In genomic region chr3:37050242-37050641, GRCh38 we compare ENCODE assay signal across 2 cellular contexts.
TF ChIP-seq lines count a peak whose summit lies in the region.

No MANE protein-coding gene starts in this region.

TF ChIP-seq in SK-N-SH, 30 proteins besides CTCF, POLR2A, EP300 and RAD21 (continued from another document):
- TF ChIP-seq PBX3 (IDR thresholded peaks at IDR 0.05) (no peak), MAX (IDR thresholded peaks at IDR 0.05; ENCODE audit: low read depth) (no peak), RXRA (IDR thresholded peaks at IDR 0.05; ENCODE audit: borderline replicate concordance, low read depth) (no peak), SMC3 (IDR thresholded peaks at IDR 0.05; ENCODE audit: low read depth, low read length) (no peak), FOXM1 (IDR thresholded peaks at IDR 0.05; ENCODE audit: low read depth) (no peak), JUND (IDR thresholded peaks at IDR 0.05) (no peak), CHD2 (IDR thresholded peaks at IDR 0.05; ENCODE audit: low read length, partially characterized antibody) (peak; percentile 15), FOXJ3 (CRISPR knock-in tag; IDR thresholded peaks at IDR 0.05) (no peak)

TF ChIP-seq in SK-N-SH treated with all-trans-retinoic acid at 6 μM for 48 hours, 23 proteins besides CTCF, POLR2A, EP300 and RAD21 (continued from another document):
- TF ChIP-seq POU6F1 (CRISPR knock-in tag; IDR thresholded peaks at IDR 0.05; ENCODE audit: borderline replicate concordance, low read depth) (no peak), GLIS3 (CRISPR knock-in tag; IDR thresholded peaks at IDR 0.05) (no peak), ZNF8 (CRISPR knock-in tag; IDR thresholded peaks at IDR 0.05) (no peak), SNAI2 (CRISPR knock-in tag; IDR thresholded peaks at IDR 0.05) (no peak), TCF4 (CRISPR knock-in tag; IDR thresholded peaks at IDR 0.05; ENCODE audit: borderline replicate concordance) (no peak), CSRNP3 (CRISPR knock-in tag; IDR thresholded peaks at IDR 0.05) (no peak), ZFP3 (CRISPR knock-in tag; IDR thresholded peaks at IDR 0.05) (no peak), ESRRG (CRISPR knock-in tag; IDR thresholded peaks at IDR 0.05) (no peak), TSHZ2 (CRISPR knock-in tag; IDR thresholded peaks at IDR 0.05) (no peak), CSDC2 (CRISPR knock-in tag; IDR thresholded peaks at IDR 0.05) (no peak), ZC3H10 (CRISPR knock-in tag; IDR thresholded peaks at IDR 0.05) (no peak), OSR1 (CRISPR knock-in tag; IDR thresholded peaks at IDR 0.05) (no peak), ARNTL (CRISPR knock-in tag; IDR thresholded peaks at IDR 0.05; ENCODE audit: borderline replicate concordance, low read depth) (no peak), PATZ1 (CRISPR knock-in tag; IDR thresholded peaks at IDR 0.05; ENCODE audit: borderline replicate concordance) (no peak), BACH2 (CRISPR knock-in tag; IDR thresholded peaks at IDR 0.05; ENCODE audit: borderline replicate concordance) (no peak), ZFP30 (CRISPR knock-in tag; IDR thresholded peaks at IDR 0.05) (no peak)
